ENCODE assay signal across 13 cellular contexts in the genomic region with DNA sequence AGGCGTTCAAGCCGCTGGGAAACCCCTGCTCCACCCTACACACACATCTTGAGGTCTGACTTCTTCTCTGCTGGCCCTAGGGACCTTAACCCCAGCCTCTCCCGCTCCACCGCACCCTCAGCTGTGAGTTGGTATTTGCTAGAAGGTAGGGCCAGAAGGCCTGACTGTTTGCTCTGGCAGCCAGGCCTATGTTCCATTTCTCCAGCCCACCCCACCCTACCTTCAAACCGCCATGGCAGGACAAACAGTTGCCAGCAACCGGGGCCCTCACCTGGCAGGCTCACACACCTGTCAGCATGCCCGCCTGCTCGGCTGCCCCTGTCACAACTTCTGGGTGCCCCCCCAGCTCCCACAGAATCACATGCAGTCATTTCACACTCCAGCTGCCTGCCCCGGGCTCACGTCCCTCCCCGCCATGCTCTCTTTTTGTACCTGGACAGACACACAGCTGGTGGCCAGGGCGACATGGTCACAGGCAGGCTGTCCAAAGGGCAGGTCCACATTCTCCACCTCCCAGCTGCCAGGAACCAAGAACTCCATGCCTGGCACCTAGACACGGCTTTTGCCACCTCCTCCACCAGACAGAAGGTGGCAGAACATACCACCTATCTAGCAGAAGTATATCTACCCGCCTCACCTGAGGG. TPM values are rescaled to one million over a fixed set of nuclear protein-coding genes. Genes with fewer than 3 reads are reported as not detected.
DNase-seq lines count a peak whose midpoint lies in the region; ATAC-seq and TF ChIP-seq lines count a peak whose summit lies in the region.
"Had no signal": no experiment of that assay in that cellular context is flagged by ENCODE, and none has a peak within 500 bp of the region (broad histone marks: within the 10 kb centered on the region; RNA-seq: fewer than 3 reads in every experiment).

No MANE protein-coding gene starts in this region.

- no peaks in the 10 kb centered on the region for H3K27me3 Mint-ChIP-seq in activated T-helper 17 cell treated with anti-CD3 and anti-CD28 coated beads, Interleukin-2, amount 50 U/mL, for 72 hours
- no peaks in the 10 kb centered on the region for H3K27me3 Mint-ChIP-seq in naive thymus-derived CD8-positive, alpha-beta T cell
- H3K27me3 Mint-ChIP-seq in effector memory CD8-positive, alpha-beta T cell, result no peaks in the 10 kb centered on the region

- in situ Hi-C loops in GM13977 (cut with MboI; ENCODE audit: low pct_unique_long_range_greater_than_20kb, low sequenced_read_pairs, unreplicated experiment), result no loop called here

- H3K4me3 Mint-ChIP-seq in activated T-helper 17 cell treated with anti-CD3 and anti-CD28 coated beads, Interleukin-2, amount 50 U/mL, for 72 hours, result peak overlapping the region; percentile 97
- H3K4me3 Mint-ChIP-seq in naive thymus-derived CD8-positive, alpha-beta T cell, result peak overlapping the region in 5 of 10 donors; percentile 23 to 67 (median 39)
- peak overlapping the region in 1 of 2 donors; percentile 42 for H3K4me3 Mint-ChIP-seq in effector memory CD8-positive, alpha-beta T cell

- H3K27ac Mint-ChIP-seq in activated T-helper 17 cell treated with anti-CD3 and anti-CD28 coated beads, Interleukin-2, amount 50 U/mL, for 72 hours, result no peak overlapping the region
- peak overlapping the region in 7 of 10 donors; percentile 37 to 81 (median 70) for H3K27ac Mint-ChIP-seq in naive thymus-derived CD8-positive, alpha-beta T cell
- no peak overlapping the region for H3K27ac Mint-ChIP-seq in effector memory CD8-positive, alpha-beta T cell
- H3K27ac Mint-ChIP-seq: nephron had no signal

- peaks cover 5% of the 10 kb centered on the region for H3K36me3 Mint-ChIP-seq in activated T-helper 17 cell treated with anti-CD3 and anti-CD28 coated beads, Interleukin-2, amount 50 U/mL, for 72 hours (ENCODE audit: low read depth)
- no peaks in the 10 kb centered on the region for H3K36me3 Mint-ChIP-seq in naive thymus-derived CD8-positive, alpha-beta T cell
- H3K36me3 Mint-ChIP-seq in effector memory CD8-positive, alpha-beta T cell (ENCODE audit: insufficient read depth), result peaks cover 16% of the 10 kb centered on the region

- H3K4me1 ChIP-seq in tibial artery, result peaks cover 4 to 37% (median 28%) of the 10 kb centered on the region in 4 donors

- no peaks in the 10 kb centered on the region for H3K9me3 ChIP-seq in tibial artery
- H3K9me3 ChIP-seq: testis had no signal

- DNase-seq in COLO668 (lab: John Stamatoyannopoulos, UW; ENCODE audit: unreplicated experiment), result peak; percentile 55
- no peak for DNase-seq in GM13977 (ENCODE audit: low spot score)
- peak in 1 of 10 donors; percentile 20 for DNase-seq in naive thymus-derived CD8-positive, alpha-beta T cell
- DNase-seq in tibial artery, result no peak
- DNase-seq in effector memory CD8-positive, alpha-beta T cell, result no peak
- no peak for DNase-seq in NCI-H1417 treated with DMSO at 0.1 percent for 48 hours (lab: John Stamatoyannopoulos, UW)
- DNase-seq: activated CD4-positive, CD25-positive, alpha-beta regulatory T cell treated with anti-CD3 and anti-CD28 coated beads, Interleukin-2, amount 50 U/mL, for 72 hours; activated effector memory CD4-positive, alpha-beta T cell treated with Interleukin-2 at 50 U/mL for 16 hours; KBM-7; kidney glomerular epithelial cell; testis had no signal

- intact Hi-C loops in tibial artery (cut with DNase I; ENCODE audit: low total_unique reads), result no loop called here

- peaks cover 0 to 28% of the 10 kb centered on the region in 2 donors for H3K27me3 ChIP-seq in tibial artery
- H3K27me3 ChIP-seq: testis had no signal

- no peaks in the 10 kb centered on the region for H3K9me3 Mint-ChIP-seq in activated T-helper 17 cell treated with anti-CD3 and anti-CD28 coated beads, Interleukin-2, amount 50 U/mL, for 72 hours
- no peaks in the 10 kb centered on the region for H3K9me3 Mint-ChIP-seq in naive thymus-derived CD8-positive, alpha-beta T cell
- H3K9me3 Mint-ChIP-seq in effector memory CD8-positive, alpha-beta T cell, result no peaks in the 10 kb centered on the region
- H3K9me3 Mint-ChIP-seq: nephron had no signal

- no peak overlapping the region for H3K27ac ChIP-seq in tibial artery
- H3K27ac ChIP-seq: testis had no signal

- H3K4me3 ChIP-seq in tibial artery, result no peak overlapping the region
- H3K4me3 ChIP-seq: testis had no signal

- H3K36me3 ChIP-seq in tibial artery, result no peaks in the 10 kb centered on the region

- H3K4me1 Mint-ChIP-seq in activated T-helper 17 cell treated with anti-CD3 and anti-CD28 coated beads, Interleukin-2, amount 50 U/mL, for 72 hours, result peaks cover 8% of the 10 kb centered on the region
- H3K4me1 Mint-ChIP-seq in naive thymus-derived CD8-positive, alpha-beta T cell, result peaks cover 18 to 46% (median 32%) of the 10 kb centered on the region in 4 donors
- peaks cover 26 to 27% of the 10 kb centered on the region in 2 donors for H3K4me1 Mint-ChIP-seq in effector memory CD8-positive, alpha-beta T cell (ENCODE audit: low read depth in 2 of 2)

- POLR2A ChIA-PET in naive thymus-derived CD8-positive, alpha-beta T cell (lab: Charles Lee), result interaction anchor here (0.6 to 3.3 kb wide), 3 partner anchors 11 to 259 kb away, joined by 3 to 12 read pairs (median 9); partner anchors contain the start of gene P2RX1

- ATAC-seq in activated T-helper 17 cell treated with anti-CD3 and anti-CD28 coated beads, Interleukin-2, amount 50 U/mL, for 72 hours (replicated peaks), result no peak
- no peak for ATAC-seq in naive thymus-derived CD8-positive, alpha-beta T cell
- ATAC-seq in effector memory CD8-positive, alpha-beta T cell (replicated peaks), result no peak

- TF ChIP-seq CTCF in GM13977 (IDR thresholded peaks at IDR 0.05; ENCODE audit: extremely low read depth, insufficient read depth, missing control alignments), result peak; percentile 27
- no peak for TF ChIP-seq CTCF in tibial artery (IDR thresholded peaks at IDR 0.05)

RNA-seq across cellular contexts. Expression of gene ATP2A3, which starts 2.6 kb away (rescaled TPM):
- total RNA-seq in activated T-helper 17 cell treated with anti-CD3 and anti-CD28 coated beads, Interleukin-2, amount 50 U/mL, for 72 hours, result 100 to 1,000 TPM in 1 of 2 donors, 10 to 100 TPM in 1; 81.5 to 153 TPM
- total RNA-seq in naive thymus-derived CD8-positive, alpha-beta T cell, result 100 to 1,000 TPM; 140 to 144 TPM
- polyA plus RNA-seq in naive thymus-derived CD8-positive, alpha-beta T cell, result 10 to 100 TPM; 37.4 to 71.3 (median 47.7) TPM

RNA-seq across cellular contexts. Expression of gene P2RX1, which starts 50.6 kb away (rescaled TPM):
- 1 to 10 TPM in 1 of 2 donors, not detected in 1; 1.6 TPM for total RNA-seq in activated T-helper 17 cell treated with anti-CD3 and anti-CD28 coated beads, Interleukin-2, amount 50 U/mL, for 72 hours
- total RNA-seq in naive thymus-derived CD8-positive, alpha-beta T cell, result 1 to 10 TPM; 1.1 to 1.6 TPM
- not detected for polyA plus RNA-seq in naive thymus-derived CD8-positive, alpha-beta T cell

Comparison
In these comparisons a context has a peak if more than half of its experiments do, and no peak if none do; other contexts are left out.
1. H3K27ac Mint-ChIP-seq: peak in naive thymus-derived CD8-positive, alpha-beta T cell (7 of 10); none in activated T-helper 17 cell treated with anti-CD3 and anti-CD28 coated beads, Interleukin-2, amount 50 U/mL, for 72 hours (single experiment) and effector memory CD8-positive, alpha-beta T cell (0 of 2).